Comparison of ENCODE assay signal across 1 cellular context in genomic region chr12:48957141-48958048, GRCh38.
TF ChIP-seq lines count a peak whose summit lies in the region.

Gene ARF3 (minus strand): TSS chr12:48957487. CDS start chr12:48941095, 16,392 bp downstream.

TF ChIP-seq in K562, 482 proteins besides CTCF, POLR2A, EP300 and RAD21 (continued from another document and continues in another):
- TF ChIP-seq RREB1 (CRISPR knock-in tag; IDR thresholded peaks at IDR 0.05) (peak; percentile 87; the same call in 1 of the 2 replicates), ILK (tag; IDR thresholded peaks at IDR 0.05; ENCODE audit: borderline replicate concordance, low read depth) (no peak), ETS1 (conservative IDR thresholded peaks at IDR 0.05; ENCODE audit: control insufficient read depth, low read depth, low read length) (no peak), TFAP4 (CRISPR knock-in tag; IDR thresholded peaks at IDR 0.05; ENCODE audit: borderline replicate concordance) (peak; percentile 88), ZNF146 (CRISPR knock-in tag; IDR thresholded peaks at IDR 0.05; ENCODE audit: unreplicated experiment) (no peak), FOSL1 (tag; conservative IDR thresholded peaks at IDR 0.05) (no peak), ZNF197 (CRISPR knock-in tag; IDR thresholded peaks at IDR 0.05; ENCODE audit: low read depth) (no peak), CBX5 (IDR thresholded peaks at IDR 0.05; ENCODE audit: borderline replicate concordance, low read depth) (no peak), EP400 (IDR thresholded peaks at IDR 0.05) (peak; percentile 49), FOXK1 (CRISPR knock-in tag; IDR thresholded peaks at IDR 0.05; ENCODE audit: borderline replicate concordance) (no peak), RBFOX2 (IDR thresholded peaks at IDR 0.05; ENCODE audit: low read depth, low read length) (peak; percentile 93), ZNF766 (CRISPR knock-in tag; conservative IDR thresholded peaks at IDR 0.05) (no peak), MTF1 (CRISPR knock-in tag; IDR thresholded peaks at IDR 0.05; ENCODE audit: borderline replicate concordance) (no peak), ATF7 (IDR thresholded peaks at IDR 0.05) (0 out of 2 replicates have a peak, but pooled peaks have one; percentile 6), ZNF384 (IDR thresholded peaks at IDR 0.05; ENCODE audit: low read depth, low read length) (no peak), HNRNPK (IDR thresholded peaks at IDR 0.05; ENCODE audit: low read depth, low read length, poor library complexity, severe bottlenecking) (no peak), GATAD2A (IDR thresholded peaks at IDR 0.05) (no peak), ETV6 (IDR thresholded peaks at IDR 0.05; ENCODE audit: borderline replicate concordance in 1 of 2, low read depth in 2 of 2, low read length in 1 of 2) (no peak), ETV6 (CRISPR knock-in tag; IDR thresholded peaks at IDR 0.05; ENCODE audit: borderline replicate concordance) (no peak), ZNF140 (CRISPR knock-in tag; IDR thresholded peaks at IDR 0.05) (no peak), GTF3C2 (IDR thresholded peaks at IDR 0.05; ENCODE audit: borderline replicate concordance, extremely low read depth, insufficient read length) (no peak), NFATC3 (IDR thresholded peaks at IDR 0.05) (no peak), RBM39 (optimal IDR thresholded peaks at IDR 0.05; ENCODE audit: low read depth, low read length) (no peak), PCBP1 (IDR thresholded peaks at IDR 0.05; ENCODE audit: low read depth, low read length, poor library complexity, severe bottlenecking) (peak; percentile 69), TCF15 (CRISPR knock-in tag; IDR thresholded peaks at IDR 0.05) (no peak), TRIM25 (IDR thresholded peaks at IDR 0.05; ENCODE audit: borderline replicate concordance) (no peak), TFE3 (CRISPR knock-in tag; IDR thresholded peaks at IDR 0.05) (no peak), DEAF1 (CRISPR knock-in tag; IDR thresholded peaks at IDR 0.05) (no peak), SIX5 (IDR thresholded peaks at IDR 0.05; ENCODE audit: borderline replicate concordance in 1 of 2, insufficient read depth in 1 of 2, low read depth in 1 of 2, low read length in 2 of 2) (no peak), TGIF2 (CRISPR knock-in tag; IDR thresholded peaks at IDR 0.05) (no peak), HNRNPH1 (optimal IDR thresholded peaks at IDR 0.05; ENCODE audit: low read depth, low read length) (no peak), ZNF280A (IDR thresholded peaks at IDR 0.05; ENCODE audit: low read depth, partially characterized antibody) (no peak), ZNF41 (CRISPR knock-in tag; conservative IDR thresholded peaks at IDR 0.05) (no peak), PHF21A (IDR thresholded peaks at IDR 0.05; ENCODE audit: borderline replicate concordance, low read depth) (no peak), GMEB1 (CRISPR knock-in tag; IDR thresholded peaks at IDR 0.05) (no peak), ZNF507 (tag; conservative IDR thresholded peaks at IDR 0.05) (no peak), SMC3 (conservative IDR thresholded peaks at IDR 0.05; ENCODE audit: insufficient read depth, low read depth, low read length) (no peak), ATF1 (CRISPR knock-in tag; IDR thresholded peaks at IDR 0.05) (no peak), ATF1 (tag; IDR thresholded peaks at IDR 0.05) (no peak), ZNF589 (CRISPR knock-in tag; IDR thresholded peaks at IDR 0.05; ENCODE audit: low read depth) (no peak)
